Comparison of ENCODE assay signal across 9 cellular contexts in the genomic region with DNA sequence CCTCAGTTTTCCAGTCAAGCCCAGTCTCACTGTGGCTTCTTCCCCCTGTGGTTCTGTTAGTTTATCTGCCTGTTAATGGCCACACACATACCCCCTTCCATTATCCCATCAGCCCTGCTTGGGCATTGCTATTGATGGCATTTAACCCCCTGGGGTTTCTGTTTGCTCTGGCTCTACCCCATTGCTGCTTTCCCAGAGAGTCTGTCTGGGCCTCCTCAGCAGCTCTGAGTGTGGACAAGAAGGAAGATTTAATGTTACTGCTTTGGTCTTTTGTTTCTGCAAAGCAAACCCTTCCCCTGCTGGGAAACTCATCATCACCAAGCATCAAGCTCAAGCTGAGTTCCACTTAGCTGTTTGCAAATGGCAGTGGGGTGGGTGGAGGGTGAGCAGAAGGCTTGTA.
"Had no signal": no experiment of that assay in that cellular context is flagged by ENCODE, and none has a peak within 500 bp of the region (broad histone marks: within the 10 kb centered on the region; RNA-seq: fewer than 3 reads in every experiment).

No MANE protein-coding gene starts in this region.

- H3K27ac Mint-ChIP-seq: activated B cell treated with CpG ODN at 0.5 μM for 24 hours; activated CD4-positive, alpha-beta T cell treated with anti-CD3 and anti-CD28 coated beads, Interleukin-2, amount 10 ng/mL, durations not matched to agents 24 days and 14 days; mesothelial cell of epicardium had no signal

- H3K27ac ChIP-seq: adrenal gland, neutrophil had no signal

- H3K27me3 ChIP-seq: adrenal gland had no signal

- H3K4me1 Mint-ChIP-seq: activated B cell treated with CpG ODN at 0.5 μM for 24 hours; activated CD4-positive, alpha-beta T cell treated with anti-CD3 and anti-CD28 coated beads, Interleukin-2, amount 10 ng/mL, durations not matched to agents 24 days and 14 days; mesothelial cell of epicardium had no signal

- H3K4me3 Mint-ChIP-seq: activated B cell treated with CpG ODN at 0.5 μM for 24 hours; activated CD4-positive, alpha-beta T cell treated with anti-CD3 and anti-CD28 coated beads, Interleukin-2, amount 10 ng/mL, durations not matched to agents 24 days and 14 days; mesothelial cell of epicardium had no signal

- H3K36me3 Mint-ChIP-seq: mesothelial cell of epicardium had no signal

- H3K27me3 Mint-ChIP-seq: activated CD4-positive, alpha-beta T cell treated with anti-CD3 and anti-CD28 coated beads, Interleukin-2, amount 10 ng/mL, durations not matched to agents 24 days and 14 days had no signal

- H3K9me3 ChIP-seq: adrenal gland, neutrophil had no signal

- H3K4me2 ChIP-seq: smooth muscle cell had no signal

- H3K4me1 ChIP-seq: adrenal gland had no signal

- DNase-seq: activated B cell treated with CpG ODN at 0.5 μM for 24 hours; activated CD4-positive, alpha-beta T cell treated with anti-CD3 and anti-CD28 coated beads, Interleukin-2, amount 10 ng/mL, durations not matched to agents 24 days and 14 days; activated naive CD4-positive, alpha-beta T cell treated with anti-CD3 and anti-CD28 coated beads, Interleukin-2, amount 50 U/mL, for 16 hours; adrenal gland; foreskin melanocyte; head of caudate nucleus had no signal

- H3K9me3 Mint-ChIP-seq: activated B cell treated with CpG ODN at 0.5 μM for 24 hours; activated CD4-positive, alpha-beta T cell treated with anti-CD3 and anti-CD28 coated beads, Interleukin-2, amount 10 ng/mL, durations not matched to agents 24 days and 14 days; mesothelial cell of epicardium had no signal
